In the genomic region with DNA sequence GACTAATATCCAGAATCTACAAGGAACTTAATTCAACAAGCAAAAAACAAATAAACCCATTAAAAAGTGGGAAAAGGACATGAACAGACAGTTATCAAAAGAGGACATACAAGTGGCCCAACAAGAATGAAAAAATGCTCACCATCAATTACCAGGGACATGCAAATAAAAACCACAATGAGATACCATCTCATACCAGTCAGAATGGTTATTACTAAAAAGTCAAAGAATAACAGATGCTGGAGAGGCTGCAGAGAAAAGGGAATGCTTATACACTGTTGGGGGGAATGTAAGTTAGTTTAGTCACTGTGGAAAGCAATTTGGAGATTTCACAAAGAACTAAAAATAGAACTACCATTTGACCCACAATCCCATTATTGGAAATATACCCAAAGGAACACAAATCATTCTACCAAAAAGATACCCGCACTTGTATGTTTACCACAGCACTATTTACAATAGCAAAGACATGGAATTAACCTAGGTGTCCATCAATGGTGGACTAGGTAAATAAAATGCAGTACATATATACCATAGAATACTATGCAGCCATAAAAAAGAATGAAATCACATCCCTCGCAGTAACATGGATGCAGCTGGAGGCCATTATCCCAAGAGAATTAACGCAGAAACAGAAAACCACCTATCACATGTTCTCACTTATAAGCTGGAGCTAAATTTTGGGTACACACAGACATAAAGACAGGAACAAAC, we compare ENCODE assay signal across 24 cellular contexts. TPM values are rescaled to one million over a fixed set of nuclear protein-coding genes. Genes with fewer than 3 reads are reported as not detected.
DNase-seq lines count a peak whose midpoint lies in the region; ATAC-seq and TF ChIP-seq lines count a peak whose summit lies in the region.
"Had no signal": no experiment of that assay in that cellular context is flagged by ENCODE, and none has a peak within 500 bp of the region (broad histone marks: within the 10 kb centered on the region; RNA-seq: fewer than 3 reads in every experiment).

No MANE protein-coding gene starts in this region.

- H3K4me1 Mint-ChIP-seq in HFFc6 (ENCODE audit: low read depth) (peaks cover 29% of the 10 kb centered on the region), neural crest cell (peaks cover 23% of the 10 kb centered on the region)

- H3K27me3 Mint-ChIP-seq in HFFc6 (ENCODE audit: insufficient read depth), result no peaks in the 10 kb centered on the region; the same call in none of the 2 replicates
- H3K27me3 Mint-ChIP-seq in neural crest cell (ENCODE audit: low read depth), result no peaks in the 10 kb centered on the region
- H3K27me3 Mint-ChIP-seq: CD4-positive, alpha-beta memory T cell; T-cell had no signal

- peaks cover 6% of the 10 kb centered on the region; the same call in 1 of the 2 replicates for H3K9me3 Mint-ChIP-seq in HFFc6
- peaks cover 7% of the 10 kb centered on the region for H3K9me3 Mint-ChIP-seq in neural crest cell

- no peak for ATAC-seq in HG03095 (IDR thresholded peaks at IDR 0.05; ENCODE audit: unreplicated experiment)
- ATAC-seq: T-cell had no signal

- H3K27ac Mint-ChIP-seq in HFFc6, result no peak overlapping the region
- H3K27ac Mint-ChIP-seq in neural crest cell (ENCODE audit: unreplicated experiment), result peak overlapping the region; percentile 47
- H3K27ac Mint-ChIP-seq: CD4-positive, alpha-beta memory T cell; T-cell had no signal

- TF ChIP-seq CTCF in HFFc6 (IDR thresholded peaks at IDR 0.05) (no peak), VCaP (conservative IDR thresholded peaks at IDR 0.05) (no peak), neural crest cell (conservative IDR thresholded peaks at IDR 0.05) (no peak)

- DNase-seq in EL, result peak; percentile 14
- peak; percentile 67 for DNase-seq in HFFc6
- DNase-seq in neural crest cell (ENCODE audit: low read depth, low spot score), result no peak
- DNase-seq in inferior parietal cortex (ENCODE audit: extremely low spot score), result no peak
- no peak for DNase-seq in stimulated activated CD4-positive, alpha-beta T cell treated with anti-CD3 and anti-CD28 coated beads, Interleukin-2, amount 100 ng/mL, for 24 hours
- DNase-seq: AML-193; CD4-positive, alpha-beta memory T cell; COR-L47; DMS53; GF-D8; H7; KBM-7; NCI-H1092; NCI-H1417 treated with DMSO at 0.1 percent for 48 hours; NCI-H1694 treated with DMSO at 0.1 percent for 48 hours; NCI-H2081 treated with DMSO at 0.1 percent for 48 hours; NCI-H2171; NCI-H226; NCI-H510A; NCI-H748 treated with DMSO at 0.1 percent for 48 hours; T-cell had no signal

- peak overlapping the region; percentile 76; the same call in 1 of the 2 replicates for H3K27ac ChIP-seq in VCaP
- H3K27ac ChIP-seq: BLaER1 treated with 17β-estradiol and CSF1 and Interleukin-3, amounts not matched to agents 10 nM and 100 nM had no signal

- peaks cover 16% of the 10 kb centered on the region for H3K36me3 Mint-ChIP-seq in HFFc6 (ENCODE audit: low read depth)
- peaks cover 12% of the 10 kb centered on the region for H3K36me3 Mint-ChIP-seq in neural crest cell (ENCODE audit: low read depth)

- no peak overlapping the region for H3K4me3 Mint-ChIP-seq in HFFc6
- H3K4me3 Mint-ChIP-seq in neural crest cell, result no peak overlapping the region
- H3K4me3 Mint-ChIP-seq: T-cell had no signal

RNA-seq across cellular contexts. Expression of gene RNGTT, which starts 48.4 kb away (rescaled TPM):
- 10 to 100 TPM; 16.0 to 17.4 (median 16.8) TPM for total RNA-seq in HFFc6 (2021; fragmentation: NEBNext Ultra II Directional; extraction: Animal tissue kit (Norgen Biotek cat#: 25700))
- 20.7 and 23.3 TPM in 2 replicates for total RNA-seq in neural crest cell

Comparison
In these comparisons a context has a peak if more than half of its experiments do, and no peak if none do; other contexts are left out.
1. DNase-seq: peak in EL (single experiment) and HFFc6 (single experiment); none in neural crest cell (single experiment), inferior parietal cortex (single experiment) and stimulated activated CD4-positive, alpha-beta T cell treated with anti-CD3 and anti-CD28 coated beads, Interleukin-2, amount 100 ng/mL, for 24 hours (0 of 2).